In genomic region chr15:63243776-63244175, GRCh38 we compare ENCODE assay signal across 12 cellular contexts. TPM values are rescaled to one million over a fixed set of nuclear protein-coding genes. Genes with fewer than 3 reads are reported as not detected.
DNase-seq lines count a peak whose midpoint lies in the region; ATAC-seq lines count a peak whose summit lies in the region.
"Had no signal": no experiment of that assay in that cellular context is flagged by ENCODE, and none has a peak within 500 bp of the region (broad histone marks: within the 10 kb centered on the region; RNA-seq: fewer than 3 reads in every experiment).

No MANE protein-coding gene starts in this region.

- no peaks in the 10 kb centered on the region for H3K9me3 ChIP-seq in T-helper 17 cell (ENCODE audit: control insufficient read depth, low read length, poor library complexity, severe bottlenecking)

- H3K27ac Mint-ChIP-seq in T-helper 17 cell (peak overlapping the region; percentile 86), immature natural killer cell (peak overlapping the region; percentile 74 to 90 (median 84))
- no peak overlapping the region for H3K27ac Mint-ChIP-seq in stimulated activated naive CD8-positive, alpha-beta T cell treated with anti-CD3 and anti-CD28 coated beads, Interleukin-15, amount 100 ng/mL, for 72 hours
- H3K27ac Mint-ChIP-seq: HFFc6 had no signal

- no peak for DNase-seq in activated T-cell treated with anti-CD3 and anti-CD28 coated beads, Interleukin-2, amount 50 U/mL, for 4 hours
- no peak for DNase-seq in activated T-cell treated with anti-CD3 and anti-CD28 coated beads for 4 hours
- DNase-seq in T-helper 17 cell: no peak
- DNase-seq in immature natural killer cell: no peak
- DNase-seq in stimulated activated naive CD8-positive, alpha-beta T cell treated with anti-CD3 and anti-CD28 coated beads, Interleukin-15, amount 100 ng/mL, for 72 hours: no peak
- DNase-seq in DMS53 (lab: John Stamatoyannopoulos, UW): no peak
- DNase-seq in NCI-H748 (lab: John Stamatoyannopoulos, UW; ENCODE audit: unreplicated experiment): no peak
- DNase-seq in NK-92 (lab: John Stamatoyannopoulos, UW; ENCODE audit: unreplicated experiment): no peak
- DNase-seq: HFFc6; MV-4-11; NCI-H774; stimulated activated CD4-positive, alpha-beta T cell treated with anti-CD3 and anti-CD28 coated beads, Interleukin-4, amount 100 ng/mL, for 4 hours had no signal

- peaks cover 59% of the 10 kb centered on the region for H3K4me1 Mint-ChIP-seq in activated T-cell treated with anti-CD3 and anti-CD28 coated beads, Interleukin-2, amount 50 U/mL, for 4 hours (ENCODE audit: low read depth)
- peaks cover 41% of the 10 kb centered on the region for H3K4me1 Mint-ChIP-seq in T-helper 17 cell
- peaks cover 82 to 97% of the 10 kb centered on the region in 2 donors for H3K4me1 Mint-ChIP-seq in immature natural killer cell
- peaks cover 64% of the 10 kb centered on the region for H3K4me1 Mint-ChIP-seq in stimulated activated naive CD8-positive, alpha-beta T cell treated with anti-CD3 and anti-CD28 coated beads, Interleukin-15, amount 100 ng/mL, for 72 hours

- H3K27me3 Mint-ChIP-seq in activated T-cell treated with anti-CD3 and anti-CD28 coated beads, Interleukin-2, amount 50 U/mL, for 4 hours (ENCODE audit: low read depth): no peaks in the 10 kb centered on the region
- H3K27me3 Mint-ChIP-seq in T-helper 17 cell (no peaks in the 10 kb centered on the region), immature natural killer cell (ENCODE audit: low read depth in 3 of 3) (peaks cover 0 to 6% (median 6%) of the 10 kb centered on the region in 3 donors)
- no peaks in the 10 kb centered on the region for H3K27me3 Mint-ChIP-seq in stimulated activated naive CD8-positive, alpha-beta T cell treated with anti-CD3 and anti-CD28 coated beads, Interleukin-15, amount 100 ng/mL, for 72 hours

- H3K4me3 Mint-ChIP-seq in activated T-cell treated with anti-CD3 and anti-CD28 coated beads, Interleukin-2, amount 50 U/mL, for 4 hours: no peak overlapping the region
- H3K4me3 Mint-ChIP-seq in T-helper 17 cell: no peak overlapping the region
- no peak overlapping the region for H3K4me3 Mint-ChIP-seq in immature natural killer cell
- H3K4me3 Mint-ChIP-seq in stimulated activated naive CD8-positive, alpha-beta T cell treated with anti-CD3 and anti-CD28 coated beads, Interleukin-15, amount 100 ng/mL, for 72 hours: no peak overlapping the region
- H3K4me3 Mint-ChIP-seq: HFFc6 had no signal

- peaks cover 55% of the 10 kb centered on the region for H3K36me3 Mint-ChIP-seq in activated T-cell treated with anti-CD3 and anti-CD28 coated beads, Interleukin-2, amount 50 U/mL, for 4 hours (ENCODE audit: insufficient read depth)
- H3K36me3 Mint-ChIP-seq in T-helper 17 cell (ENCODE audit: low read depth): peaks cover 7% of the 10 kb centered on the region
- H3K36me3 Mint-ChIP-seq in immature natural killer cell: peaks cover 10 to 16% (median 13%) of the 10 kb centered on the region in 3 donors

- no peaks in the 10 kb centered on the region for H3K9me3 Mint-ChIP-seq in activated T-cell treated with anti-CD3 and anti-CD28 coated beads, Interleukin-2, amount 50 U/mL, for 4 hours
- no peaks in the 10 kb centered on the region for H3K9me3 Mint-ChIP-seq in immature natural killer cell
- H3K9me3 Mint-ChIP-seq in stimulated activated naive CD8-positive, alpha-beta T cell treated with anti-CD3 and anti-CD28 coated beads, Interleukin-15, amount 100 ng/mL, for 72 hours: no peaks in the 10 kb centered on the region

- peak; percentile 50 to 58 for ATAC-seq in activated T-cell treated with anti-CD3 and anti-CD28 coated beads, Interleukin-2, amount 50 U/mL, for 4 hours
- no peak for ATAC-seq in T-helper 17 cell
- ATAC-seq in stimulated activated naive CD8-positive, alpha-beta T cell treated with anti-CD3 and anti-CD28 coated beads, Interleukin-15, amount 100 ng/mL, for 72 hours: peak; percentile 43

RNA-seq across cellular contexts. Expression of gene APH1B, which starts 33.6 kb away (rescaled TPM):
- total RNA-seq in activated T-cell treated with anti-CD3 and anti-CD28 coated beads, Interleukin-2, amount 50 U/mL, for 4 hours: 1 to 10 TPM; 1.9 to 4.2 (median 3.7) TPM
- 10 to 100 TPM; 11.8 to 17.6 TPM for total RNA-seq in T-helper 17 cell
- 1 to 10 TPM; 4.8 to 7.8 (median 5.7) TPM for polyA plus RNA-seq in immature natural killer cell

RNA-seq across cellular contexts. Expression of gene RAB8B, which starts 54.4 kb away (rescaled TPM):
- total RNA-seq in activated T-cell treated with anti-CD3 and anti-CD28 coated beads, Interleukin-2, amount 50 U/mL, for 4 hours: 100 to 1,000 TPM; 127 to 166 (median 152) TPM
- 100 to 1,000 TPM in 1 of 2 donors, 10 to 100 TPM in 1; 78.1 to 108 TPM for total RNA-seq in T-helper 17 cell
- 100 to 1,000 TPM in 1 of 3 donors, 10 to 100 TPM in 2; 64.6 to 123 (median 79.7) TPM for polyA plus RNA-seq in immature natural killer cell

Comparison
In these comparisons a context has a peak if more than half of its experiments do, and no peak if none do; other contexts are left out.
1. H3K27ac Mint-ChIP-seq: peak in T-helper 17 cell (single experiment) and immature natural killer cell (6 of 6); none in stimulated activated naive CD8-positive, alpha-beta T cell treated with anti-CD3 and anti-CD28 coated beads, Interleukin-15, amount 100 ng/mL, for 72 hours (0 of 2).